Comparison of ENCODE assay signal across 2 cellular contexts in the genomic region with DNA sequence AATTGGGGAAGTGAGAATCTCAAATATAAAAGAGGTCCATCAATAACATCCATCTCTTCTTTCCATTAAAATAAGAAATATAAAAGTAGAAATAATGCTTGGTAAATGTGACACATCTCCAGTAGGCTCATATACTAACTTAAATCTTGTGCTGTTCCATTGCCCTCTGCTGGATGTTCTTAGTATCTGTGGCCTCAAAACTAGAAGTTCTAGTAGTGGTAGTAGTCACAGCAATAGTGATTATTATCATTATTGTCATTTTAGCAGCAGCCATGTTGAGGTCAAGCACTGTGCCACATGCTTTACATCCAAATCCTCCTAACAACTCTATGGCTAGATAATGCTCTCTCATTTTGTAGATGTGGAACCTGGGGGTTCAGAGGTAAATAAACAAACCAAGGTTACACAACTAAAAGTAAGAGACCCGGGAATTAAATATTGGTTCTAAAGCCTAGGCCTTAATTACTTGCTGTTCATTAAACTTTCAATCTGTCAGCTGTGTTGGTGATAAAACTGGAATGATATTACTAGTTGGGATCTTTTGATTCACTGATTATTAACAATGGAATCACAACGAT.
A peak's percentile ranks its signal among the peaks of the same experiment; 100 is the strongest.
TF ChIP-seq lines count a peak whose summit lies in the region.

No MANE protein-coding gene starts in this region.

TF ChIP-seq in Ishikawa, 13 proteins besides CTCF, POLR2A, EP300 and RAD21:
- TF ChIP-seq, protein P1, sequence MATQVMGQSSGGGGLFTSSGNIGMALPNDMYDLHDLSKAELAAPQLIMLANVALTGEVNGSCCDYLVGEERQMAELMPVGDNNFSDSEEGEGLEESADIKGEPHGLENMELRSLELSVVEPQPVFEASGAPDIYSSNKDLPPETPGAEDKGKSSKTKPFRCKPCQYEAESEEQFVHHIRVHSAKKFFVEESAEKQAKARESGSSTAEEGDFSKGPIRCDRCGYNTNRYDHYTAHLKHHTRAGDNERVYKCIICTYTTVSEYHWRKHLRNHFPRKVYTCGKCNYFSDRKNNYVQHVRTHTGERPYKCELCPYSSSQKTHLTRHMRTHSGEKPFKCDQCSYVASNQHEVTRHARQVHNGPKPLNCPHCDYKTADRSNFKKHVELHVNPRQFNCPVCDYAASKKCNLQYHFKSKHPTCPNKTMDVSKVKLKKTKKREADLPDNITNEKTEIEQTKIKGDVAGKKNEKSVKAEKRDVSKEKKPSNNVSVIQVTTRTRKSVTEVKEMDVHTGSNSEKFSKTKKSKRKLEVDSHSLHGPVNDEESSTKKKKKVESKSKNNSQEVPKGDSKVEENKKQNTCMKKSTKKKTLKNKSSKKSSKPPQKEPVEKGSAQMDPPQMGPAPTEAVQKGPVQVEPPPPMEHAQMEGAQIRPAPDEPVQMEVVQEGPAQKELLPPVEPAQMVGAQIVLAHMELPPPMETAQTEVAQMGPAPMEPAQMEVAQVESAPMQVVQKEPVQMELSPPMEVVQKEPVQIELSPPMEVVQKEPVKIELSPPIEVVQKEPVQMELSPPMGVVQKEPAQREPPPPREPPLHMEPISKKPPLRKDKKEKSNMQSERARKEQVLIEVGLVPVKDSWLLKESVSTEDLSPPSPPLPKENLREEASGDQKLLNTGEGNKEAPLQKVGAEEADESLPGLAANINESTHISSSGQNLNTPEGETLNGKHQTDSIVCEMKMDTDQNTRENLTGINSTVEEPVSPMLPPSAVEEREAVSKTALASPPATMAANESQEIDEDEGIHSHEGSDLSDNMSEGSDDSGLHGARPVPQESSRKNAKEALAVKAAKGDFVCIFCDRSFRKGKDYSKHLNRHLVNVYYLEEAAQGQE (IDR thresholded peaks at IDR 0.05; ENCODE audit: low read depth): no peak
- TF ChIP-seq TCF12 (IDR thresholded peaks at IDR 0.05; ENCODE audit: low read depth) (no peak), NFIC (IDR thresholded peaks at IDR 0.05) (no peak), TAF1 (IDR thresholded peaks at IDR 0.05; ENCODE audit: low read depth) (no peak), ZBTB7A (IDR thresholded peaks at IDR 0.05; ENCODE audit: low read depth) (no peak), TEAD4 (IDR thresholded peaks at IDR 0.05) (no peak), EGR1 (IDR thresholded peaks at IDR 0.05) (no peak), FOXM1 (IDR thresholded peaks at IDR 0.05; ENCODE audit: borderline replicate concordance, low read depth) (no peak), YY1 (IDR thresholded peaks at IDR 0.05; ENCODE audit: low read depth) (no peak)
- TF ChIP-seq, protein P2, sequence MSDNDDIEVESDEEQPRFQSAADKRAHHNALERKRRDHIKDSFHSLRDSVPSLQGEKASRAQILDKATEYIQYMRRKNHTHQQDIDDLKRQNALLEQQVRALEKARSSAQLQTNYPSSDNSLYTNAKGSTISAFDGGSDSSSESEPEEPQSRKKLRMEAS (IDR thresholded peaks at IDR 0.05): no peak

TF ChIP-seq in K562, 482 proteins besides CTCF, POLR2A, EP300 and RAD21:
- no peak for TF ChIP-seq ZNF695 (CRISPR knock-in tag; IDR thresholded peaks at IDR 0.05)
- no peak for TF ChIP-seq KLF13 (tag; IDR thresholded peaks at IDR 0.05; ENCODE audit: borderline replicate concordance, low read depth)
- TF ChIP-seq, protein P3, sequence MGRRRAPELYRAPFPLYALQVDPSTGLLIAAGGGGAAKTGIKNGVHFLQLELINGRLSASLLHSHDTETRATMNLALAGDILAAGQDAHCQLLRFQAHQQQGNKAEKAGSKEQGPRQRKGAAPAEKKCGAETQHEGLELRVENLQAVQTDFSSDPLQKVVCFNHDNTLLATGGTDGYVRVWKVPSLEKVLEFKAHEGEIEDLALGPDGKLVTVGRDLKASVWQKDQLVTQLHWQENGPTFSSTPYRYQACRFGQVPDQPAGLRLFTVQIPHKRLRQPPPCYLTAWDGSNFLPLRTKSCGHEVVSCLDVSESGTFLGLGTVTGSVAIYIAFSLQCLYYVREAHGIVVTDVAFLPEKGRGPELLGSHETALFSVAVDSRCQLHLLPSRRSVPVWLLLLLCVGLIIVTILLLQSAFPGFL (CRISPR knock-in tag; IDR thresholded peaks at IDR 0.05): no peak
- peak; percentile 33; the same call in 1 of the 2 replicates for TF ChIP-seq SMC3 (conservative IDR thresholded peaks at IDR 0.05; ENCODE audit: insufficient read depth, low read depth, low read length)
- no peak for TF ChIP-seq ZNF778 (CRISPR knock-in tag; IDR thresholded peaks at IDR 0.05)
- 0 out of 2 replicates have a peak, but pooled peaks have one; percentile 29 for TF ChIP-seq ZNF24 (IDR thresholded peaks at IDR 0.05)
- TF ChIP-seq, protein P4, sequence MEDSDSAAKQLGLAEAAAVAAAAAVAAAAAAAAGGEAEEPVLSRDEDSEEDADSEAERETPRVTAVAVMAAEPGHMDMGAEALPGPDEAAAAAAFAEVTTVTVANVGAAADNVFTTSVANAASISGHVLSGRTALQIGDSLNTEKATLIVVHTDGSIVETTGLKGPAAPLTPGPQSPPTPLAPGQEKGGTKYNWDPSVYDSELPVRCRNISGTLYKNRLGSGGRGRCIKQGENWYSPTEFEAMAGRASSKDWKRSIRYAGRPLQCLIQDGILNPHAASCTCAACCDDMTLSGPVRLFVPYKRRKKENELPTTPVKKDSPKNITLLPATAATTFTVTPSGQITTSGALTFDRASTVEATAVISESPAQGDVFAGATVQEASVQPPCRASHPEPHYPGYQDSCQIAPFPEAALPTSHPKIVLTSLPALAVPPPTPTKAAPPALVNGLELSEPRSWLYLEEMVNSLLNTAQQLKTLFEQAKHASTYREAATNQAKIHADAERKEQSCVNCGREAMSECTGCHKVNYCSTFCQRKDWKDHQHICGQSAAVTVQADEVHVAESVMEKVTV (CRISPR knock-in tag; IDR thresholded peaks at IDR 0.05): peak; percentile 22; the same call in 1 of the 2 replicates
- TF ChIP-seq ARNT (IDR thresholded peaks at IDR 0.05): no peak
- TF ChIP-seq, protein P5, sequence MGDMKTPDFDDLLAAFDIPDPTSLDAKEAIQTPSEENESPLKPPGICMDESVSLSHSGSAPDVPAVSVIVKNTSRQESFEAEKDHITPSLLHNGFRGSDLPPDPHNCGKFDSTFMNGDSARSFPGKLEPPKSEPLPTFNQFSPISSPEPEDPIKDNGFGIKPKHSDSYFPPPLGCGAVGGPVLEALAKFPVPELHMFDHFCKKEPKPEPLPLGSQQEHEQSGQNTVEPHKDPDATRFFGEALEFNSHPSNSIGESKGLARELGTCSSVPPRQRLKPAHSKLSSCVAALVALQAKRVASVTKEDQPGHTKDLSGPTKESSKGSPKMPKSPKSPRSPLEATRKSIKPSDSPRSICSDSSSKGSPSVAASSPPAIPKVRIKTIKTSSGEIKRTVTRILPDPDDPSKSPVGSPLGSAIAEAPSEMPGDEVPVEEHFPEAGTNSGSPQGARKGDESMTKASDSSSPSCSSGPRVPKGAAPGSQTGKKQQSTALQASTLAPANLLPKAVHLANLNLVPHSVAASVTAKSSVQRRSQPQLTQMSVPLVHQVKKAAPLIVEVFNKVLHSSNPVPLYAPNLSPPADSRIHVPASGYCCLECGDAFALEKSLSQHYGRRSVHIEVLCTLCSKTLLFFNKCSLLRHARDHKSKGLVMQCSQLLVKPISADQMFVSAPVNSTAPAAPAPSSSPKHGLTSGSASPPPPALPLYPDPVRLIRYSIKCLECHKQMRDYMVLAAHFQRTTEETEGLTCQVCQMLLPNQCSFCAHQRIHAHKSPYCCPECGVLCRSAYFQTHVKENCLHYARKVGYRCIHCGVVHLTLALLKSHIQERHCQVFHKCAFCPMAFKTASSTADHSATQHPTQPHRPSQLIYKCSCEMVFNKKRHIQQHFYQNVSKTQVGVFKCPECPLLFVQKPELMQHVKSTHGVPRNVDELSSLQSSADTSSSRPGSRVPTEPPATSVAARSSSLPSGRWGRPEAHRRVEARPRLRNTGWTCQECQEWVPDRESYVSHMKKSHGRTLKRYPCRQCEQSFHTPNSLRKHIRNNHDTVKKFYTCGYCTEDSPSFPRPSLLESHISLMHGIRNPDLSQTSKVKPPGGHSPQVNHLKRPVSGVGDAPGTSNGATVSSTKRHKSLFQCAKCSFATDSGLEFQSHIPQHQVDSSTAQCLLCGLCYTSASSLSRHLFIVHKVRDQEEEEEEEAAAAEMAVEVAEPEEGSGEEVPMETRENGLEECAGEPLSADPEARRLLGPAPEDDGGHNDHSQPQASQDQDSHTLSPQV (IDR thresholded peaks at IDR 0.05): no peak
